In genomic region chr4:6710282-6710681, GRCh38 we compare ENCODE assay signal across 8 cellular contexts. TPM values are rescaled to one million over a fixed set of nuclear protein-coding genes. Genes with fewer than 3 reads are reported as not detected.
A peak's percentile ranks its signal among the peaks of the same experiment; 100 is the strongest.
DNase-seq lines count a peak whose midpoint lies in the region; ATAC-seq lines count a peak whose summit lies in the region.

No MANE protein-coding gene starts in this region.

- H3K9me3 ChIP-seq in iPS-18a (ENCODE audit: control insufficient read depth, low read depth, low read length), result no peaks in the 10 kb centered on the region

- H3K27me3 ChIP-seq in iPS-18a (ENCODE audit: control insufficient read depth, insufficient read depth, low read length), result peaks cover 32% of the 10 kb centered on the region

- peaks cover 8% of the 10 kb centered on the region for H3K4me1 ChIP-seq in iPS-18a (ENCODE audit: control insufficient read depth, low read depth, low read length)

- CTCF ChIA-PET in activated CD4-positive, alpha-beta T cell treated with anti-CD3 and anti-CD28 coated beads, Interleukin-2, amount 10 ng/mL, durations not matched to agents 7 days and 5 days (lab: Charles Lee), result interaction anchor here (0.7 to 2.2 kb wide), 5 partner anchors 9 to 185 kb away, joined by 3 to 9 read pairs (median 5); no protein-coding TSS in a partner anchor
- CTCF ChIA-PET in activated CD8-positive, alpha-beta T cell treated with anti-CD3 and anti-CD28 coated beads, Interleukin-2, amount 10 ng/mL, durations not matched to agents 7 days and 5 days (lab: Charles Lee), result interaction anchor here (0.6 to 22.2 kb wide), 9 partner anchors 9 to 163 kb away, joined by 3 to 354 read pairs (median 5); partner anchors contain the start of gene S100P

- peaks cover 8% of the 10 kb centered on the region for H3K36me3 ChIP-seq in iPS-18a (ENCODE audit: control insufficient read depth, low read depth, low read length)

- peak overlapping the region; percentile 92 for H3K9ac ChIP-seq in iPS-18a (ENCODE audit: low read length)

- no peak for DNase-seq in activated CD4-positive, alpha-beta T cell treated with anti-CD3 and anti-CD28 coated beads, Interleukin-2, amount 10 ng/mL, durations not matched to agents 7 days and 5 days
- DNase-seq in activated CD4-positive, alpha-beta T cell treated with anti-CD3 and anti-CD28 coated beads for 48 hours, result no peak
- no peak for DNase-seq in activated CD8-positive, alpha-beta T cell treated with anti-CD3 and anti-CD28 coated beads, Interleukin-2, amount 10 ng/mL, durations not matched to agents 7 days and 5 days
- DNase-seq in effector CD4-positive, alpha-beta T cell, result no peak
- DNase-seq in activated CD4-positive, alpha-beta T cell treated with anti-CD3 and anti-CD28 coated beads, Interleukin-2, amount 50 U/mL, for 4 hours, result no peak

- peaks cover 3% of the 10 kb centered on the region for H3K9me3 Mint-ChIP-seq in activated CD4-positive, alpha-beta T cell treated with anti-CD3 and anti-CD28 coated beads, Interleukin-2, amount 10 ng/mL, durations not matched to agents 7 days and 5 days
- H3K9me3 Mint-ChIP-seq in activated CD8-positive, alpha-beta T cell treated with anti-CD3 and anti-CD28 coated beads, Interleukin-2, amount 10 ng/mL, durations not matched to agents 7 days and 5 days (ENCODE audit: insufficient read depth), result peaks cover 10% of the 10 kb centered on the region

- peak overlapping the region; percentile 90 for H3K4me3 ChIP-seq in iPS-18a (ENCODE audit: low read length)

- H3K27ac Mint-ChIP-seq in activated CD4-positive, alpha-beta T cell treated with anti-CD3 and anti-CD28 coated beads, Interleukin-2, amount 10 ng/mL, durations not matched to agents 7 days and 5 days, result peak overlapping the region; percentile 98
- peak overlapping the region; percentile 95 for H3K27ac Mint-ChIP-seq in activated CD8-positive, alpha-beta T cell treated with anti-CD3 and anti-CD28 coated beads, Interleukin-2, amount 10 ng/mL, durations not matched to agents 7 days and 5 days

- H3K4me3 Mint-ChIP-seq in activated CD4-positive, alpha-beta T cell treated with anti-CD3 and anti-CD28 coated beads, Interleukin-2, amount 10 ng/mL, durations not matched to agents 7 days and 5 days, result peak overlapping the region; percentile 99
- H3K4me3 Mint-ChIP-seq in activated CD8-positive, alpha-beta T cell treated with anti-CD3 and anti-CD28 coated beads, Interleukin-2, amount 10 ng/mL, durations not matched to agents 7 days and 5 days, result peak overlapping the region; percentile 99

- no peak for ATAC-seq in activated CD8-positive, alpha-beta T cell treated with anti-CD3 and anti-CD28 coated beads, Interleukin-2, amount 10 ng/mL, durations not matched to agents 7 days and 5 days
- ATAC-seq in GM21576 (IDR thresholded peaks at IDR 0.05; ENCODE audit: unreplicated experiment), result no peak

- POLR2A ChIA-PET in activated CD4-positive, alpha-beta T cell treated with anti-CD3 and anti-CD28 coated beads, Interleukin-2, amount 10 ng/mL, durations not matched to agents 7 days and 5 days (lab: Charles Lee), result interaction anchor here (0.9 to 1.0 kb wide), 2 partner anchors 11 to 36 kb away, joined by 3 to 5 read pairs; a partner anchor contains a TSS
- POLR2A ChIA-PET in activated CD8-positive, alpha-beta T cell treated with anti-CD3 and anti-CD28 coated beads, Interleukin-2, amount 10 ng/mL, durations not matched to agents 7 days and 5 days (lab: Charles Lee), result interaction anchor here (2.0 to 7.7 kb wide), 4 partner anchors 16 to 70 kb away, joined by 13 to 73 read pairs (median 33); partner anchors contain the start of genes MRFAP1 and S100P

- no peak overlapping the region for H3K27ac ChIP-seq in iPS-18a (ENCODE audit: low read length)
- peak overlapping the region; percentile 59 for H3K27ac ChIP-seq in temporal lobe (ENCODE audit: low read depth, low read length)

- no peaks in the 10 kb centered on the region for H3K27me3 Mint-ChIP-seq in activated CD4-positive, alpha-beta T cell treated with anti-CD3 and anti-CD28 coated beads, Interleukin-2, amount 10 ng/mL, durations not matched to agents 7 days and 5 days
- no peaks in the 10 kb centered on the region for H3K27me3 Mint-ChIP-seq in activated CD8-positive, alpha-beta T cell treated with anti-CD3 and anti-CD28 coated beads, Interleukin-2, amount 10 ng/mL, durations not matched to agents 7 days and 5 days (ENCODE audit: low read depth)

- peaks cover 50% of the 10 kb centered on the region for H3K4me1 Mint-ChIP-seq in activated CD4-positive, alpha-beta T cell treated with anti-CD3 and anti-CD28 coated beads, Interleukin-2, amount 10 ng/mL, durations not matched to agents 7 days and 5 days
- peaks cover 47% of the 10 kb centered on the region for H3K4me1 Mint-ChIP-seq in activated CD8-positive, alpha-beta T cell treated with anti-CD3 and anti-CD28 coated beads, Interleukin-2, amount 10 ng/mL, durations not matched to agents 7 days and 5 days (ENCODE audit: low read depth)

- peaks cover 43% of the 10 kb centered on the region for H3K36me3 Mint-ChIP-seq in activated CD4-positive, alpha-beta T cell treated with anti-CD3 and anti-CD28 coated beads, Interleukin-2, amount 10 ng/mL, durations not matched to agents 7 days and 5 days (ENCODE audit: low read depth)
- peaks cover 45% of the 10 kb centered on the region for H3K36me3 Mint-ChIP-seq in activated CD8-positive, alpha-beta T cell treated with anti-CD3 and anti-CD28 coated beads, Interleukin-2, amount 10 ng/mL, durations not matched to agents 7 days and 5 days (ENCODE audit: low read depth)

RNA-seq across cellular contexts. Expression of gene MRFAP1L1, which starts 0.6 kb away (rescaled TPM):
- 10 to 100 TPM; 74.5 to 74.9 TPM for total RNA-seq in activated CD4-positive, alpha-beta T cell treated with anti-CD3 and anti-CD28 coated beads, Interleukin-2, amount 10 ng/mL, durations not matched to agents 7 days and 5 days
- 10 to 100 TPM; 65.5 to 67.4 TPM for total RNA-seq in activated CD8-positive, alpha-beta T cell treated with anti-CD3 and anti-CD28 coated beads, Interleukin-2, amount 10 ng/mL, durations not matched to agents 7 days and 5 days
- 81.1 TPM for total RNA-seq in temporal lobe

RNA-seq across cellular contexts. Expression of gene BLOC1S4, which starts 5.7 kb away (rescaled TPM):
- total RNA-seq in activated CD4-positive, alpha-beta T cell treated with anti-CD3 and anti-CD28 coated beads, Interleukin-2, amount 10 ng/mL, durations not matched to agents 7 days and 5 days, result 10 to 100 TPM; 16.6 to 17.6 TPM
- 10 to 100 TPM; 19.6 to 21.5 TPM for total RNA-seq in activated CD8-positive, alpha-beta T cell treated with anti-CD3 and anti-CD28 coated beads, Interleukin-2, amount 10 ng/mL, durations not matched to agents 7 days and 5 days
- total RNA-seq in temporal lobe, result 9.3 TPM

RNA-seq across cellular contexts. Expression of gene S100P, which starts 16.6 kb away (rescaled TPM):
- 1 to 10 TPM; 5.3 to 7.2 TPM for total RNA-seq in activated CD4-positive, alpha-beta T cell treated with anti-CD3 and anti-CD28 coated beads, Interleukin-2, amount 10 ng/mL, durations not matched to agents 7 days and 5 days
- 1 to 10 TPM; 8.3 to 8.5 TPM for total RNA-seq in activated CD8-positive, alpha-beta T cell treated with anti-CD3 and anti-CD28 coated beads, Interleukin-2, amount 10 ng/mL, durations not matched to agents 7 days and 5 days
- total RNA-seq in temporal lobe, result 2.0 TPM
